In genomic region chr19:43950834-43951626, GRCh38 we compare ENCODE assay signal across 1 cellular context.
TF ChIP-seq lines count a peak whose summit lies in the region.

Gene ZNF221, plus strand, starts transcription at chr19:43951228. Its CDS starts 11,499 bp downstream, at chr19:43962727.

TF ChIP-seq in HepG2, 621 proteins besides CTCF, POLR2A, EP300 and RAD21 (continued from another document and continues in another):
- TF ChIP-seq, protein P1, sequence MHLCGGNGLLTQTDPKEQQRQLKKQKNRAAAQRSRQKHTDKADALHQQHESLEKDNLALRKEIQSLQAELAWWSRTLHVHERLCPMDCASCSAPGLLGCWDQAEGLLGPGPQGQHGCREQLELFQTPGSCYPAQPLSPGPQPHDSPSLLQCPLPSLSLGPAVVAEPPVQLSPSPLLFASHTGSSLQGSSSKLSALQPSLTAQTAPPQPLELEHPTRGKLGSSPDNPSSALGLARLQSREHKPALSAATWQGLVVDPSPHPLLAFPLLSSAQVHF (CRISPR knock-in tag; IDR thresholded peaks at IDR 0.05) = no peak
- TF ChIP-seq CBFB (CRISPR knock-in tag; IDR thresholded peaks at IDR 0.05) (peak; percentile 27; the same call in 1 of the 2 replicates), TMF1 (CRISPR knock-in tag; IDR thresholded peaks at IDR 0.05; ENCODE audit: low read depth) (0 out of 2 replicates have a peak, but pooled peaks have one; percentile 33), SAP130 (CRISPR knock-in tag; IDR thresholded peaks at IDR 0.05; ENCODE audit: low read depth) (peak; percentile 96), PAF1 (CRISPR knock-in tag; IDR thresholded peaks at IDR 0.05) (no peak), KDM5B (CRISPR knock-in tag; IDR thresholded peaks at IDR 0.05; ENCODE audit: borderline replicate concordance) (peak; percentile 51; the same call in 1 of the 2 replicates), ATF1 (CRISPR knock-in tag; IDR thresholded peaks at IDR 0.05) (peak; percentile 74), NCOA2 (CRISPR knock-in tag; IDR thresholded peaks at IDR 0.05) (no peak), BCL3 (CRISPR knock-in tag; IDR thresholded peaks at IDR 0.05) (no peak), IKZF1 (IDR thresholded peaks at IDR 0.05) (no peak), TOE1 (CRISPR knock-in tag; IDR thresholded peaks at IDR 0.05) (no peak), AHDC1 (CRISPR knock-in tag; IDR thresholded peaks at IDR 0.05; ENCODE audit: borderline replicate concordance) (peak; percentile 10; the same call in 1 of the 2 replicates), ZNF788 (CRISPR knock-in tag; IDR thresholded peaks at IDR 0.05; ENCODE audit: borderline replicate concordance) (peak; percentile 37; the same call in 1 of the 2 replicates), ZMYM4 (CRISPR knock-in tag; IDR thresholded peaks at IDR 0.05) (peak; percentile 96), NCOA1 (CRISPR knock-in tag; IDR thresholded peaks at IDR 0.05) (no peak), MXD4 (CRISPR knock-in tag; IDR thresholded peaks at IDR 0.05) (no peak), TAF1 (CRISPR knock-in tag; IDR thresholded peaks at IDR 0.05) (peak; percentile 43), STAG1 (CRISPR knock-in tag; IDR thresholded peaks at IDR 0.05) (peak; percentile 33), PTBP1 (IDR thresholded peaks at IDR 0.05; ENCODE audit: low read depth, low read length, poor library complexity, severe bottlenecking) (no peak), ZNF616 (CRISPR knock-in tag; IDR thresholded peaks at IDR 0.05; ENCODE audit: low read depth) (no peak), RBM22 (optimal IDR thresholded peaks at IDR 0.05; ENCODE audit: low read length) (no peak), NAIF1 (CRISPR knock-in tag; IDR thresholded peaks at IDR 0.05; ENCODE audit: borderline replicate concordance) (0 out of 2 replicates have a peak, but pooled peaks have one; percentile 54), TARDBP (CRISPR knock-in tag; IDR thresholded peaks at IDR 0.05) (peak; percentile 85; the same call in 1 of the 2 replicates), ZNF235 (CRISPR knock-in tag; IDR thresholded peaks at IDR 0.05; ENCODE audit: borderline replicate concordance) (no peak), CEBPB (IDR thresholded peaks at IDR 0.05; ENCODE audit: borderline replicate concordance, low read depth, low read length) (peak; percentile 84), ZNF207 (IDR thresholded peaks at IDR 0.05; ENCODE audit: borderline replicate concordance) (no peak), CENPX (CRISPR knock-in tag; IDR thresholded peaks at IDR 0.05) (no peak), KDM2A (CRISPR knock-in tag; IDR thresholded peaks at IDR 0.05; ENCODE audit: borderline replicate concordance, low read depth) (peak; percentile 75), GTF2F1 (IDR thresholded peaks at IDR 0.05; ENCODE audit: low read length) (no peak), NFKBIZ (CRISPR knock-in tag; IDR thresholded peaks at IDR 0.05) (peak; percentile 51; the same call in 1 of the 2 replicates), THAP7 (CRISPR knock-in tag; IDR thresholded peaks at IDR 0.05) (peak; percentile 99), FOXA3 (CRISPR knock-in tag; IDR thresholded peaks at IDR 0.05) (peak; percentile 55; the same call in 1 of the 2 replicates), ZBTB38 (CRISPR knock-in tag; IDR thresholded peaks at IDR 0.05) (no peak), ZNF224 (CRISPR knock-in tag; IDR thresholded peaks at IDR 0.05) (0 out of 2 replicates have a peak, but pooled peaks have one; percentile 17), BORCS8-MEF2B (CRISPR knock-in tag; IDR thresholded peaks at IDR 0.05) (0 out of 2 replicates have a peak, but pooled peaks have one; percentile 55), ZNF652 (CRISPR knock-in tag; IDR thresholded peaks at IDR 0.05; ENCODE audit: borderline replicate concordance, low read depth) (no peak), KDM3A (CRISPR knock-in tag; IDR thresholded peaks at IDR 0.05; ENCODE audit: low read depth) (no peak; the same call in 1 of the 2 replicates), ZNF343 (CRISPR knock-in tag; IDR thresholded peaks at IDR 0.05) (no peak), ZNF687 (CRISPR knock-in tag; IDR thresholded peaks at IDR 0.05) (peak; percentile 40), CEBPG (CRISPR knock-in tag; IDR thresholded peaks at IDR 0.05) (peak; percentile 89)
- TF ChIP-seq, protein P2, sequence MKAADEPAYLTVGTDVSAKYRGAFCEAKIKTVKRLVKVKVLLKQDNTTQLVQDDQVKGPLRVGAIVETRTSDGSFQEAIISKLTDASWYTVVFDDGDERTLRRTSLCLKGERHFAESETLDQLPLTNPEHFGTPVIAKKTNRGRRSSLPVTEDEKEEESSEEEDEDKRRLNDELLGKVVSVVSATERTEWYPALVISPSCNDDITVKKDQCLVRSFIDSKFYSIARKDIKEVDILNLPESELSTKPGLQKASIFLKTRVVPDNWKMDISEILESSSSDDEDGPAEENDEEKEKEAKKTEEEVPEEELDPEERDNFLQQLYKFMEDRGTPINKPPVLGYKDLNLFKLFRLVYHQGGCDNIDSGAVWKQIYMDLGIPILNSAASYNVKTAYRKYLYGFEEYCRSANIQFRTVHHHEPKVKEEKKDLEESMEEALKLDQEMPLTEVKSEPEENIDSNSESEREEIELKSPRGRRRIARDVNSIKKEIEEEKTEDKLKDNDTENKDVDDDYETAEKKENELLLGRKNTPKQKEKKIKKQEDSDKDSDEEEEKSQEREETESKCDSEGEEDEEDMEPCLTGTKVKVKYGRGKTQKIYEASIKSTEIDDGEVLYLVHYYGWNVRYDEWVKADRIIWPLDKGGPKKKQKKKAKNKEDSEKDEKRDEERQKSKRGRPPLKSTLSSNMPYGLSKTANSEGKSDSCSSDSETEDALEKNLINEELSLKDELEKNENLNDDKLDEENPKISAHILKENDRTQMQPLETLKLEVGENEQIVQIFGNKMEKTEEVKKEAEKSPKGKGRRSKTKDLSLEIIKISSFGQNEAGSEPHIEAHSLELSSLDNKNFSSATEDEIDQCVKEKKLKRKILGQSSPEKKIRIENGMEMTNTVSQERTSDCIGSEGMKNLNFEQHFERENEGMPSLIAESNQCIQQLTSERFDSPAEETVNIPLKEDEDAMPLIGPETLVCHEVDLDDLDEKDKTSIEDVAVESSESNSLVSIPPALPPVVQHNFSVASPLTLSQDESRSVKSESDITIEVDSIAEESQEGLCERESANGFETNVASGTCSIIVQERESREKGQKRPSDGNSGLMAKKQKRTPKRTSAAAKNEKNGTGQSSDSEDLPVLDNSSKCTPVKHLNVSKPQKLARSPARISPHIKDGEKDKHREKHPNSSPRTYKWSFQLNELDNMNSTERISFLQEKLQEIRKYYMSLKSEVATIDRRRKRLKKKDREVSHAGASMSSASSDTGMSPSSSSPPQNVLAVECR (CRISPR knock-in tag; IDR thresholded peaks at IDR 0.05; ENCODE audit: borderline replicate concordance) = peak; percentile 84; the same call in 1 of the 2 replicates
- TF ChIP-seq, protein P3, sequence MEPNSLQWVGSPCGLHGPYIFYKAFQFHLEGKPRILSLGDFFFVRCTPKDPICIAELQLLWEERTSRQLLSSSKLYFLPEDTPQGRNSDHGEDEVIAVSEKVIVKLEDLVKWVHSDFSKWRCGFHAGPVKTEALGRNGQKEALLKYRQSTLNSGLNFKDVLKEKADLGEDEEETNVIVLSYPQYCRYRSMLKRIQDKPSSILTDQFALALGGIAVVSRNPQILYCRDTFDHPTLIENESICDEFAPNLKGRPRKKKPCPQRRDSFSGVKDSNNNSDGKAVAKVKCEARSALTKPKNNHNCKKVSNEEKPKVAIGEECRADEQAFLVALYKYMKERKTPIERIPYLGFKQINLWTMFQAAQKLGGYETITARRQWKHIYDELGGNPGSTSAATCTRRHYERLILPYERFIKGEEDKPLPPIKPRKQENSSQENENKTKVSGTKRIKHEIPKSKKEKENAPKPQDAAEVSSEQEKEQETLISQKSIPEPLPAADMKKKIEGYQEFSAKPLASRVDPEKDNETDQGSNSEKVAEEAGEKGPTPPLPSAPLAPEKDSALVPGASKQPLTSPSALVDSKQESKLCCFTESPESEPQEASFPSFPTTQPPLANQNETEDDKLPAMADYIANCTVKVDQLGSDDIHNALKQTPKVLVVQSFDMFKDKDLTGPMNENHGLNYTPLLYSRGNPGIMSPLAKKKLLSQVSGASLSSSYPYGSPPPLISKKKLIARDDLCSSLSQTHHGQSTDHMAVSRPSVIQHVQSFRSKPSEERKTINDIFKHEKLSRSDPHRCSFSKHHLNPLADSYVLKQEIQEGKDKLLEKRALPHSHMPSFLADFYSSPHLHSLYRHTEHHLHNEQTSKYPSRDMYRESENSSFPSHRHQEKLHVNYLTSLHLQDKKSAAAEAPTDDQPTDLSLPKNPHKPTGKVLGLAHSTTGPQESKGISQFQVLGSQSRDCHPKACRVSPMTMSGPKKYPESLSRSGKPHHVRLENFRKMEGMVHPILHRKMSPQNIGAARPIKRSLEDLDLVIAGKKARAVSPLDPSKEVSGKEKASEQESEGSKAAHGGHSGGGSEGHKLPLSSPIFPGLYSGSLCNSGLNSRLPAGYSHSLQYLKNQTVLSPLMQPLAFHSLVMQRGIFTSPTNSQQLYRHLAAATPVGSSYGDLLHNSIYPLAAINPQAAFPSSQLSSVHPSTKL (CRISPR knock-in tag; IDR thresholded peaks at IDR 0.05) = peak; percentile 48; the same call in 1 of the 2 replicates
- TF ChIP-seq, protein P4, sequence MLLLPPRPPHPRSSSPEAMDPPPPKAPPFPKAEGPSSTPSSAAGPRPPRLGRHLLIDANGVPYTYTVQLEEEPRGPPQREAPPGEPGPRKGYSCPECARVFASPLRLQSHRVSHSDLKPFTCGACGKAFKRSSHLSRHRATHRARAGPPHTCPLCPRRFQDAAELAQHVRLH (CRISPR knock-in tag; IDR thresholded peaks at IDR 0.05; ENCODE audit: borderline replicate concordance, low read depth) = 0 out of 2 replicates have a peak, but pooled peaks have one; percentile 60
